In genomic region chr17:75182319-75182568, GRCh38 we compare ENCODE assay signal across 8 cellular contexts. TPM values are rescaled to one million over a fixed set of nuclear protein-coding genes. Genes with fewer than 3 reads are reported as not detected.
DNase-seq lines count a peak whose midpoint lies in the region; ATAC-seq and TF ChIP-seq lines count a peak whose summit lies in the region.

No MANE protein-coding gene starts in this region.

- H3K27ac ChIP-seq in lung (ENCODE audit: low read depth in 1 of 2, low read length in 1 of 2) = peak overlapping the region; percentile 97 to 100
- H3K27ac ChIP-seq in urinary bladder (ENCODE audit: low read depth) = peak overlapping the region; percentile 98

- H3K27ac Mint-ChIP-seq in MCF 10A (ENCODE audit: low read depth, unreplicated experiment) = peak overlapping the region; percentile 77

- peaks cover 47% of the 10 kb centered on the region for H3K36me3 Mint-ChIP-seq in MCF 10A (ENCODE audit: insufficient read depth, unreplicated experiment)

- intact Hi-C loops in MCF 10A (cut with micrococcal nuclease) = no loop called here

- peaks cover 6% of the 10 kb centered on the region for H3K9me3 Mint-ChIP-seq in MCF 10A (ENCODE audit: unreplicated experiment)

- POLR2A ChIA-PET in MCF 10A (lab: Yijun Ruan, JAX) = interaction anchor here (1.2 to 1.3 kb wide), 2 partner anchors 9 to 58 kb away, joined by 3 to 10 read pairs; no protein-coding TSS in a partner anchor

- H3K4me1 ChIP-seq in lung (ENCODE audit: control insufficient read depth in 2 of 2, insufficient read depth in 2 of 2, low read length in 2 of 2) = no peaks in the 10 kb centered on the region
- no peaks in the 10 kb centered on the region for H3K4me1 ChIP-seq in urinary bladder (ENCODE audit: insufficient read depth)

- no peaks in the 10 kb centered on the region for H3K27me3 ChIP-seq in lung (ENCODE audit: control insufficient read depth, insufficient read depth)

- peaks cover 20% of the 10 kb centered on the region for H3K4me1 Mint-ChIP-seq in MCF 10A (ENCODE audit: insufficient read depth, unreplicated experiment)

- H3K9me3 ChIP-seq in lung (ENCODE audit: control insufficient read depth in 2 of 2, insufficient read depth in 1 of 2, low read length in 1 of 2) = no peaks in the 10 kb centered on the region

- no peak for TF ChIP-seq CTCF in MCF 10A (IDR thresholded peaks at IDR 0.05; ENCODE audit: unreplicated experiment)
- TF ChIP-seq CTCF in lung (IDR thresholded peaks at IDR 0.05; ENCODE audit: control extremely low read depth, extremely low read depth) = no peak

- H3K4me3 Mint-ChIP-seq in MCF 10A (ENCODE audit: unreplicated experiment) = peak overlapping the region; percentile 80

- ATAC-seq in GM18861 (IDR thresholded peaks at IDR 0.05; ENCODE audit: unreplicated experiment) (peak; percentile 9), HG03432 (IDR thresholded peaks at IDR 0.05; ENCODE audit: unreplicated experiment) (peak; percentile 27), lung (ENCODE audit: insufficient read depth, low FRiP score) (no peak), GM18502 (IDR thresholded peaks at IDR 0.05; ENCODE audit: poor library complexity, unreplicated experiment) (no peak), HG02870 (IDR thresholded peaks at IDR 0.05; ENCODE audit: unreplicated experiment) (no peak)

- H3K27me3 Mint-ChIP-seq in MCF 10A (ENCODE audit: insufficient read depth, unreplicated experiment) = no peaks in the 10 kb centered on the region

- no peak for DNase-seq in MCF 10A (ENCODE audit: unreplicated experiment)
- peak; percentile 34 for DNase-seq in lung (ENCODE audit: low spot score)
- no peak for DNase-seq in OCI-M1 (lab: John Stamatoyannopoulos, UW)

- peak overlapping the region; percentile 86 for H3K4me3 ChIP-seq in lung
- H3K4me3 ChIP-seq in urinary bladder (ENCODE audit: low read depth, low read length) = peak overlapping the region; percentile 98

- H3K36me3 ChIP-seq in lung (ENCODE audit: control insufficient read depth in 2 of 2, insufficient read depth in 2 of 2, low read length in 2 of 2) (peaks cover 0 to 13% of the 10 kb centered on the region in 2 donors), urinary bladder (ENCODE audit: insufficient read depth) (peaks cover 2% of the 10 kb centered on the region)

- CTCF ChIA-PET in MCF 10A (lab: Yijun Ruan, JAX) = interaction anchor here (2.2 kb wide), 1 partner anchor 68 kb away, joined by 7 read pairs; no protein-coding TSS in a partner anchor

- WGBS in lung, 2 donors = 0% methylated on average over 28 to 33 of the region's 33 CpGs
- WGBS in urinary bladder = under 1% methylated on average over 33 of the region's 33 CpGs

- BruUV-seq in MCF 10A (replicated peaks; lab: Mats Ljungman, UMichigan) = no TSS peak

RNA-seq across cellular contexts. Expression of gene SUMO2, which starts 0.5 kb away (rescaled TPM):
- total RNA-seq in MCF 10A (2022) (186 and 194 TPM in 2 replicates), lung (100 to 1,000 TPM in 1 of 2 donors, 10 to 100 TPM in 1; 89.9 to 242 TPM), urinary bladder (150 TPM)
- polyA plus RNA-seq in lung (10 to 100 TPM; 53.6 to 88.9 TPM), urinary bladder (98.3 TPM)

RNA-seq across cellular contexts. Expression of gene NUP85, which starts 23.2 kb away (rescaled TPM):
- total RNA-seq in MCF 10A (2022) (42.3 and 49.2 TPM in 2 replicates), lung (10 to 100 TPM; 46.4 to 69.5 TPM), urinary bladder (36.6 TPM)
- polyA plus RNA-seq in lung (10 to 100 TPM; 40.4 to 45.8 TPM), urinary bladder (40.2 TPM)

RNA-seq across cellular contexts. Expression of gene JPT1, which starts 27.9 kb away (rescaled TPM):
- total RNA-seq in MCF 10A (2022) = 342 and 360 TPM in 2 replicates
- 10 to 100 TPM; 35.1 to 60.7 TPM for total RNA-seq in lung
- 100 to 1,000 TPM; 134 to 140 TPM for polyA plus RNA-seq in lung
- total RNA-seq in urinary bladder = 49.8 TPM
- 43.9 TPM for polyA plus RNA-seq in urinary bladder

RNA-seq across cellular contexts. Expression of gene NT5C, which starts 50.7 kb away (rescaled TPM):
- total RNA-seq in MCF 10A (2022) (105 and 113 TPM in 2 replicates), lung (10 to 100 TPM; 64.4 to 75.3 TPM), urinary bladder (29.8 TPM)
- polyA plus RNA-seq in lung (10 to 100 TPM; 81.2 to 96.3 TPM), urinary bladder (82.1 TPM)

Comparison
In these comparisons a context has a peak if more than half of its experiments do, and no peak if none do; other contexts are left out.
1. ATAC-seq: peak in GM18861 (single experiment) and HG03432 (single experiment); none in lung (single experiment), GM18502 (single experiment) and HG02870 (single experiment).